In the genomic region with DNA sequence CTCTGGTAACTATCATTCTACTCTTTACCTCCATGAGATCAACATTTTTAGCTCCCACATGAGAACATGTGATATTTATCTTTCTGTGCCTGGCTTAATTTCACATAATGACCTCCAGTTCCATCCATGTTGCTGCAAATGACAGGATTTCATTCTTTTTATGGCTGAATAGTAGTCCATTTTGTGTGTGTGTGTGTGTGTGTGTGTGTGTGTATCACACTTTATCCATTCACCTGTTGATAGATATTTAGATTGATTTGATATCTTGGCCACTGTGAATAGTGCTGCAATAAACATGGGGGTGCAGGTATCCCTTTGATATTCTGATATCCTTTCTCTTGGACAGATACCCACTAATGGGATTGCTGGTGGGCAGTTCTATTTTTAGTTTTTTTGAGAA, we compare ENCODE assay signal across 24 cellular contexts.
"Had no signal": no experiment of that assay in that cellular context is flagged by ENCODE, and none has a peak within 500 bp of the region (broad histone marks: within the 10 kb centered on the region; RNA-seq: fewer than 3 reads in every experiment).

No MANE protein-coding gene starts in this region.

- H3K4me3 Mint-ChIP-seq: effector memory CD8-positive, alpha-beta T cell; naive thymus-derived CD8-positive, alpha-beta T cell; nephron progenitor cell had no signal

- H3K4me1 ChIP-seq: esophagus squamous epithelium, left lung had no signal

- H3K27me3 ChIP-seq: esophagus squamous epithelium, heart right ventricle, left lung, ovary, right lobe of liver, stomach, thyroid gland had no signal

- H3K27ac Mint-ChIP-seq: effector memory CD8-positive, alpha-beta T cell; nephron progenitor cell had no signal

- ATAC-seq: effector memory CD8-positive, alpha-beta T cell; heart right ventricle; left cardiac atrium; left lung; naive thymus-derived CD8-positive, alpha-beta T cell; right lobe of liver had no signal

- H3K36me3 ChIP-seq: ovary had no signal

- H3K4me3 ChIP-seq: esophagus squamous epithelium, heart right ventricle, left lung, ovary, right lobe of liver, stomach, thyroid gland had no signal

- H3K27me3 Mint-ChIP-seq: effector memory CD8-positive, alpha-beta T cell; naive thymus-derived CD8-positive, alpha-beta T cell had no signal

- H3K27ac ChIP-seq: esophagus squamous epithelium, heart right ventricle, left lung, ovary, right lobe of liver, stomach, thyroid gland had no signal

- H3K9me3 ChIP-seq: esophagus squamous epithelium, heart right ventricle, left lung, ovary, right lobe of liver, stomach, thyroid gland had no signal

- DNase-seq: cortex of kidney; effector memory CD8-positive, alpha-beta T cell; erythroblast; esophagus squamous epithelium; foreskin melanocyte; glutamatergic neuron; heart right ventricle; hippocampal formation; left cardiac atrium; left lung; naive thymus-derived CD8-positive, alpha-beta T cell; nephron progenitor cell; nucleus accumbens; ovary; posterior cingulate gyrus; right lobe of liver; small intestine; stimulated activated CD4-positive, alpha-beta T cell treated with anti-CD3 and anti-CD28 coated beads, Interleukin-1b, Interleukin-23, amount 100 ng/mL, for 48 hours; stimulated activated CD4-positive, alpha-beta T cell treated with anti-CD3 and anti-CD28 coated beads, Interleukin-4, amount 100 ng/mL, for 1 hour; stimulated activated CD8-positive, alpha-beta memory T cell treated with anti-CD3 and anti-CD28 coated beads, Interleukin-4, amount 100 ng/mL, for 48 hours; stimulated activated naive CD4-positive, alpha-beta T cell treated with Interleukin-2 at 50 U/mL for 16 hours; stomach; thyroid gland; trophoblast cell had no signal

- H3K9me3 Mint-ChIP-seq: effector memory CD8-positive, alpha-beta T cell; naive thymus-derived CD8-positive, alpha-beta T cell had no signal
